27 cellular contexts compared by ENCODE assay signal in the genomic region with DNA sequence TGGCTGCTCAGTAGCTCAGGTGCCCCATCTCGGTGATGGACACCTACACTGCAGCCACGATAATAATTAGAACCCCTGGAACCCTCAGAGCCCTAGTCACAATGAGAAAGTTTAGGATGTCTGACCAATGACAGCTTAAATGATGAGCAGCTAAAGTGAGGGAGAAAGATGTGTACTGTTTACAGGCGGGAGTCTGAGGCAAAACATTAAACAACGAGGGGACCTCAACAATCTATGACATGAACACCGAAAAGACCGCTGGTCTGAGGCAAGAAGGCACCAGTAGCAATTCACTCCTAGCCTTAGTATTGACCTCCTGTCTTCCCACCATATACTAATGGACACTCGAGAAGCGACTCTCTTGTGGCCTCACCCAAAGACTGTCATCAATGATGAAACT.
A peak's percentile ranks its signal among the peaks of the same experiment; 100 is the strongest.
DNase-seq lines count a peak whose midpoint lies in the region; ATAC-seq and TF ChIP-seq lines count a peak whose summit lies in the region.
"Had no signal": no experiment of that assay in that cellular context is flagged by ENCODE, and none has a peak within 500 bp of the region (broad histone marks: within the 10 kb centered on the region; RNA-seq: fewer than 3 reads in every experiment).

No MANE protein-coding gene starts in this region.

- in situ Hi-C loops in KBM-7 (cut with MboI; ENCODE audit: low pct_unique_long_range_greater_than_20kb, low sequenced_read_pairs) = no loop called here

- DNase-seq in GM23338 (ENCODE audit: low spot score) = no peak
- DNase-seq in left kidney (ENCODE audit: low read depth, low spot score) = peak; percentile 1
- DNase-seq in putamen (ENCODE audit: low spot score) = peak; percentile 35
- DNase-seq in effector memory CD8-positive, alpha-beta T cell = no peak
- no peak for DNase-seq in KBM-7
- no peak for DNase-seq in stimulated activated CD4-positive, alpha-beta T cell treated with anti-CD3 and anti-CD28 coated beads, Interleukin-2, amount 100 ng/mL, for 48 hours
- DNase-seq in NCI-H1930 (lab: John Stamatoyannopoulos, UW) = no peak
- DNase-seq: activated CD4-positive, alpha-beta T cell treated with anti-CD3 and anti-CD28 coated beads, Interleukin-2, amount 50 U/mL, for 1 hour; activated naive CD4-positive, alpha-beta T cell treated with anti-CD3 and anti-CD28 coated beads, Interleukin-2, amount 50 U/mL, for 16 hours; cerebellar nuclear complex; effector CD4-positive, alpha-beta T cell; GOT3; left cardiac atrium; MM.1S; NCI-H1436; psoas muscle; upper lobe of right lung had no signal

- no peak for TF ChIP-seq CTCF in GM23338 (conservative IDR thresholded peaks at IDR 0.05; ENCODE audit: low read depth in 2 of 2)

- H3K79me2 ChIP-seq in GM23338 (replicated peaks; ENCODE audit: insufficient read depth) = no peaks in the 10 kb centered on the region

- peak overlapping the region; percentile 100 for H2AFZ ChIP-seq in GM23338

- no peaks in the 10 kb centered on the region for H3K9me2 ChIP-seq in GM23338 (ENCODE audit: insufficient read depth)

- H4K20me1 ChIP-seq in GM23338 (replicated peaks; ENCODE audit: insufficient read depth) = no peaks in the 10 kb centered on the region
- H4K20me1 ChIP-seq: BLaER1 had no signal

- H3K4me1 Mint-ChIP-seq in GM23338 = peaks cover 7% of the 10 kb centered on the region; the same call in 2 of the 3 replicates
- no peaks in the 10 kb centered on the region for H3K4me1 Mint-ChIP-seq in effector memory CD8-positive, alpha-beta T cell (ENCODE audit: low read depth in 2 of 2)

- 0 out of 2 replicates have a peak, but pooled peaks cover 3% of the 10 kb centered on the region for H3F3A ChIP-seq in GM23338 (replicated peaks; ENCODE audit: low read depth)

- H3K4me3 ChIP-seq in GM23338 = peak overlapping the region; percentile 85
- H3K4me3 ChIP-seq: A549, BLaER1, SJSA1, upper lobe of right lung had no signal

- H3K9me3 Mint-ChIP-seq in GM23338 = no peaks in the 10 kb centered on the region
- no peaks in the 10 kb centered on the region for H3K9me3 Mint-ChIP-seq in effector memory CD8-positive, alpha-beta T cell
- H3K9me3 Mint-ChIP-seq: activated T-helper 1 cell treated with anti-CD3 and anti-CD28 coated beads, Interleukin-12 subunit alpha, Interleukin-12 subunit beta, Interleukin-2, Interleukin-4 antibody, amounts not matched to agents 30 ng/mL and 10 ng/mL and 1 ng/mL, durations not matched to agents 14 hours and 24 hours and 36 hours; natural killer cell treated with Interleukin-12 subunit alpha and Interleukin-12 subunit beta and Interleukin-15 and Interleukin-18, amount 100 ng/mL, for 72 hours; stimulated activated naive CD8-positive, alpha-beta T cell treated with anti-CD3 and anti-CD28 coated beads, Interleukin-15, Interleukin-2, amounts not matched to agents 100 ng/mL and 50 ng/mL, for 24 hours; T-helper 1 cell treated with Interleukin-12 subunit alpha and Interleukin-12 subunit beta and Interleukin-4 antibody, amounts not matched to agents 30 μg/mL and 1 μg/mL, for 36 hours had no signal

- peak overlapping the region; percentile 86 for H3K4me3 Mint-ChIP-seq in GM23338
- H3K4me3 Mint-ChIP-seq in effector memory CD8-positive, alpha-beta T cell = no peak overlapping the region
- H3K4me3 Mint-ChIP-seq: activated T-helper 1 cell treated with anti-CD3 and anti-CD28 coated beads, Interleukin-12 subunit alpha, Interleukin-12 subunit beta, Interleukin-2, Interleukin-4 antibody, amounts not matched to agents 30 ng/mL and 10 ng/mL and 1 ng/mL, durations not matched to agents 14 hours and 24 hours and 36 hours; natural killer cell treated with Interleukin-12 subunit alpha and Interleukin-12 subunit beta and Interleukin-15 and Interleukin-18, amount 100 ng/mL, for 72 hours; stimulated activated naive CD8-positive, alpha-beta T cell treated with anti-CD3 and anti-CD28 coated beads, Interleukin-15, Interleukin-2, amounts not matched to agents 100 ng/mL and 50 ng/mL, for 24 hours; T-helper 1 cell treated with Interleukin-12 subunit alpha and Interleukin-12 subunit beta and Interleukin-4 antibody, amounts not matched to agents 30 μg/mL and 1 μg/mL, for 36 hours had no signal

- peaks cover 26% of the 10 kb centered on the region for H3K27me3 Mint-ChIP-seq in GM23338 (ENCODE audit: insufficient read depth, low read depth, poor library complexity)
- peaks cover 0 to 7% of the 10 kb centered on the region in 2 donors for H3K27me3 Mint-ChIP-seq in effector memory CD8-positive, alpha-beta T cell

- H3K27me3 ChIP-seq in GM23338 (ENCODE audit: insufficient read depth) = peaks cover 40% of the 10 kb centered on the region

- H3K36me3 Mint-ChIP-seq in GM23338 (ENCODE audit: low read depth) = no peaks in the 10 kb centered on the region
- H3K36me3 Mint-ChIP-seq in effector memory CD8-positive, alpha-beta T cell (ENCODE audit: insufficient read depth) = no peaks in the 10 kb centered on the region
- H3K36me3 Mint-ChIP-seq: natural killer cell treated with Interleukin-12 subunit alpha and Interleukin-12 subunit beta and Interleukin-15 and Interleukin-18, amount 100 ng/mL, for 72 hours had no signal

- no peak overlapping the region for H3K27ac Mint-ChIP-seq in GM23338
- no peak overlapping the region for H3K27ac Mint-ChIP-seq in effector memory CD8-positive, alpha-beta T cell
- H3K27ac Mint-ChIP-seq: activated T-helper 1 cell treated with anti-CD3 and anti-CD28 coated beads, Interleukin-12 subunit alpha, Interleukin-12 subunit beta, Interleukin-2, Interleukin-4 antibody, amounts not matched to agents 30 ng/mL and 10 ng/mL and 1 ng/mL, durations not matched to agents 14 hours and 24 hours and 36 hours; natural killer cell treated with Interleukin-12 subunit alpha and Interleukin-12 subunit beta and Interleukin-15 and Interleukin-18, amount 100 ng/mL, for 72 hours; stimulated activated naive CD8-positive, alpha-beta T cell treated with anti-CD3 and anti-CD28 coated beads, Interleukin-15, Interleukin-2, amounts not matched to agents 100 ng/mL and 50 ng/mL, for 24 hours; T-helper 1 cell treated with Interleukin-12 subunit alpha and Interleukin-12 subunit beta and Interleukin-4 antibody, amounts not matched to agents 30 μg/mL and 1 μg/mL, for 36 hours had no signal

- ATAC-seq in GM23338 = no peak
- no peak for ATAC-seq in effector memory CD8-positive, alpha-beta T cell (replicated peaks)
- ATAC-seq: A549 had no signal

- H3K4me1 ChIP-seq in GM23338 (ENCODE audit: insufficient read depth) = peaks cover 5% of the 10 kb centered on the region; the same call in 1 of the 2 replicates
- H3K4me1 ChIP-seq: A549, BLaER1, psoas muscle, upper lobe of right lung had no signal

- H3K4me2 ChIP-seq in GM23338 = peak overlapping the region; percentile 98
- H3K4me2 ChIP-seq: A549, BLaER1 had no signal

- H3K27ac ChIP-seq in GM23338 (ENCODE audit: low read depth) = no peak overlapping the region
- H3K27ac ChIP-seq in cingulate gyrus (ENCODE audit: low read depth, low read length) = peak overlapping the region; percentile 96
- H3K27ac ChIP-seq: A549, BLaER1, esophagus muscularis mucosa, psoas muscle, SJSA1, upper lobe of right lung had no signal

- no peaks in the 10 kb centered on the region for H3K36me3 ChIP-seq in GM23338 (ENCODE audit: insufficient read depth)
- H3K36me3 ChIP-seq: BLaER1, esophagus muscularis mucosa, gastroesophageal sphincter, SJSA1, upper lobe of right lung had no signal

TF ChIP-seq in GM23338, 12 proteins besides CTCF, POLR2A, EP300 and RAD21 (continues in another document):
- TF ChIP-seq JUNB (IDR thresholded peaks at IDR 0.05; ENCODE audit: unreplicated experiment) (no peak), NANOG (IDR thresholded peaks at IDR 0.05; ENCODE audit: borderline replicate concordance) (no peak), ZNF331 (CRISPR knock-in tag; IDR thresholded peaks at IDR 0.05; ENCODE audit: low read depth) (no peak), EZH2 (IDR thresholded peaks at IDR 0.05; ENCODE audit: low read depth, unreplicated experiment) (no peak), EZH2phosphoT487 (IDR thresholded peaks at IDR 0.05; ENCODE audit: unreplicated experiment) (no peak), ZNF114 (CRISPR knock-in tag; IDR thresholded peaks at IDR 0.05) (no peak), CREB1 (CRISPR knock-in tag; IDR thresholded peaks at IDR 0.05; ENCODE audit: low read depth) (no peak)
- TF ChIP-seq, protein P1, sequence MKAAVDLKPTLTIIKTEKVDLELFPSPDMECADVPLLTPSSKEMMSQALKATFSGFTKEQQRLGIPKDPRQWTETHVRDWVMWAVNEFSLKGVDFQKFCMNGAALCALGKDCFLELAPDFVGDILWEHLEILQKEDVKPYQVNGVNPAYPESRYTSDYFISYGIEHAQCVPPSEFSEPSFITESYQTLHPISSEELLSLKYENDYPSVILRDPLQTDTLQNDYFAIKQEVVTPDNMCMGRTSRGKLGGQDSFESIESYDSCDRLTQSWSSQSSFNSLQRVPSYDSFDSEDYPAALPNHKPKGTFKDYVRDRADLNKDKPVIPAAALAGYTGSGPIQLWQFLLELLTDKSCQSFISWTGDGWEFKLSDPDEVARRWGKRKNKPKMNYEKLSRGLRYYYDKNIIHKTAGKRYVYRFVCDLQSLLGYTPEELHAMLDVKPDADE (IDR thresholded peaks at IDR 0.05) = no peak
- TF ChIP-seq, protein P2, sequence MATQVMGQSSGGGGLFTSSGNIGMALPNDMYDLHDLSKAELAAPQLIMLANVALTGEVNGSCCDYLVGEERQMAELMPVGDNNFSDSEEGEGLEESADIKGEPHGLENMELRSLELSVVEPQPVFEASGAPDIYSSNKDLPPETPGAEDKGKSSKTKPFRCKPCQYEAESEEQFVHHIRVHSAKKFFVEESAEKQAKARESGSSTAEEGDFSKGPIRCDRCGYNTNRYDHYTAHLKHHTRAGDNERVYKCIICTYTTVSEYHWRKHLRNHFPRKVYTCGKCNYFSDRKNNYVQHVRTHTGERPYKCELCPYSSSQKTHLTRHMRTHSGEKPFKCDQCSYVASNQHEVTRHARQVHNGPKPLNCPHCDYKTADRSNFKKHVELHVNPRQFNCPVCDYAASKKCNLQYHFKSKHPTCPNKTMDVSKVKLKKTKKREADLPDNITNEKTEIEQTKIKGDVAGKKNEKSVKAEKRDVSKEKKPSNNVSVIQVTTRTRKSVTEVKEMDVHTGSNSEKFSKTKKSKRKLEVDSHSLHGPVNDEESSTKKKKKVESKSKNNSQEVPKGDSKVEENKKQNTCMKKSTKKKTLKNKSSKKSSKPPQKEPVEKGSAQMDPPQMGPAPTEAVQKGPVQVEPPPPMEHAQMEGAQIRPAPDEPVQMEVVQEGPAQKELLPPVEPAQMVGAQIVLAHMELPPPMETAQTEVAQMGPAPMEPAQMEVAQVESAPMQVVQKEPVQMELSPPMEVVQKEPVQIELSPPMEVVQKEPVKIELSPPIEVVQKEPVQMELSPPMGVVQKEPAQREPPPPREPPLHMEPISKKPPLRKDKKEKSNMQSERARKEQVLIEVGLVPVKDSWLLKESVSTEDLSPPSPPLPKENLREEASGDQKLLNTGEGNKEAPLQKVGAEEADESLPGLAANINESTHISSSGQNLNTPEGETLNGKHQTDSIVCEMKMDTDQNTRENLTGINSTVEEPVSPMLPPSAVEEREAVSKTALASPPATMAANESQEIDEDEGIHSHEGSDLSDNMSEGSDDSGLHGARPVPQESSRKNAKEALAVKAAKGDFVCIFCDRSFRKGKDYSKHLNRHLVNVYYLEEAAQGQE (IDR thresholded peaks at IDR 0.05; ENCODE audit: unreplicated experiment) = no peak

Comparison
In these comparisons a context has a peak if more than half of its experiments do, and no peak if none do; other contexts are left out.
1. DNase-seq: peak in left kidney (single experiment) and putamen (single experiment); none in GM23338 (single experiment), effector memory CD8-positive, alpha-beta T cell (0 of 3), KBM-7 (single experiment), stimulated activated CD4-positive, alpha-beta T cell treated with anti-CD3 and anti-CD28 coated beads, Interleukin-2, amount 100 ng/mL, for 48 hours (0 of 2) and NCI-H1930 (0 of 2).